8 cellular contexts compared by ENCODE assay signal in the genomic region with DNA sequence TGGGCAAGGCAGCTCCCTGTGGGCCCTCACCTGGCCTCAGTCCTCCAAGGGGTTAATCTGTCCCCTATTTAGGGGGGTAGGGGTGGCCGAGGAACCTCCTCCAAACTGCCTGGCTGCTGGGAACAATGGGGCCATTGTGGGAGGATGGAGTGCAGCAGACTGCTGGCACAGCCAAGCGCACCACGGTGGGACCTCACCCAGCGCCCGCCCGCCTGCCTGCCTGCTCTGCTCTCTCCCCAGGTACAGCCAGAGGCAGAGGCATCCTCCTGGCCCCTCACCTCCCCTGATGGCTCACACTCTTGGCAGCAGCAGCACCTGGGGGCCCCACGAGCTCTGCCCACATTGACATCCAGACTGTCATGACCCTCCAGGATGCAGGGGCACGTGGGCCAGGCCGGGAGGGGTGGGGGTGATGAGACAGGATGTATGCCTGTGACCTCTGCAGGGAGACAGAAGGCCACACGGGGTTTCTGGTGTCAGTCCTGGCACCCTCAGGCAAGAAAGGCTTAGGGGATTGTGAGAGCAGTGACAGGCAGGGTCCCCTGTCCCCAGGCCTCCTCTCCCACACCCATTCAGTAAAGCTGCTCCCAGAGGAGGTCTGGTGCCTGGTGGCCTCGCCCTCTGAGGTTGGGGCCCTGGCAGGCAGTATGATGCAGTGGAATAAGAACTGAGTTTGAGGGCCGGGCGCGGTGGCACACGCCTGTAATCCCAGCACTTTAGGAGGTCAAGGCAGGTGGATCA. TPM values are rescaled to one million over a fixed set of nuclear protein-coding genes. Genes with fewer than 3 reads are reported as not detected.
A peak's percentile ranks its signal among the peaks of the same experiment; 100 is the strongest.
DNase-seq lines count a peak whose midpoint lies in the region; ATAC-seq and TF ChIP-seq lines count a peak whose summit lies in the region.

No MANE protein-coding gene starts in this region.

- H3K9me2 ChIP-seq in SU-DHL-6 (replicated peaks; ENCODE audit: insufficient read depth, low read length): no peaks in the 10 kb centered on the region

- no peaks in the 10 kb centered on the region for H4K20me1 ChIP-seq in SU-DHL-6 (ENCODE audit: low read depth, low read length)

- peak overlapping the region; percentile 34 for H3K9ac ChIP-seq in SU-DHL-6 (ENCODE audit: low read length)

- peak; percentile 48 for DNase-seq in H4 (ENCODE audit: low spot score)
- no peak for DNase-seq in mesothelial cell of epicardium (ENCODE audit: low spot score in 2 of 2, unreplicated experiment in 2 of 2)
- DNase-seq in thoracic aorta (ENCODE audit: low spot score): no peak
- DNase-seq in lower leg skin (ENCODE audit: low spot score in 2 of 2): no peak

- intact Hi-C loops in lower leg skin (cut with DNase I; ENCODE audit: low total_unique reads): no loop called here

- 16 to 19% methylated on average over 12 to 13 of the region's 15 CpGs for WGBS in lower leg skin, 2 donors

- no peaks in the 10 kb centered on the region for H3K27me3 Mint-ChIP-seq in brain
- no peaks in the 10 kb centered on the region for H3K27me3 Mint-ChIP-seq in mesothelial cell of epicardium (ENCODE audit: low read depth)

- no peak overlapping the region for H3K4me3 ChIP-seq in SU-DHL-6 (ENCODE audit: insufficient read depth, low read length, poor library complexity, severe bottlenecking)
- H3K4me3 ChIP-seq in thoracic aorta: peak overlapping the region; percentile 76
- no peak overlapping the region for H3K4me3 ChIP-seq in lower leg skin (ENCODE audit: low read depth, poor library complexity, severe bottlenecking)

- TF ChIP-seq CTCF in SU-DHL-6 (IDR thresholded peaks at IDR 0.05; ENCODE audit: insufficient read depth, low read length, poor library complexity, severe bottlenecking): no peak
- no peak for TF ChIP-seq CTCF in brain (conservative IDR thresholded peaks at IDR 0.05)
- no peak for TF ChIP-seq CTCF in mesothelial cell of epicardium (IDR thresholded peaks at IDR 0.05; ENCODE audit: unreplicated experiment)
- TF ChIP-seq CTCF in thoracic aorta (IDR thresholded peaks at IDR 0.05): no peak
- TF ChIP-seq CTCF in lower leg skin (IDR thresholded peaks at IDR 0.05): no peak

- no peak for TF ChIP-seq POLR2A in lower leg skin (IDR thresholded peaks at IDR 0.05)

- peaks cover 83 to 95% of the 10 kb centered on the region in 2 donors for H3K4me1 ChIP-seq in thoracic aorta (ENCODE audit: control insufficient read depth in 1 of 2, low read depth in 2 of 2)

- H3K4me1 Mint-ChIP-seq in brain: peaks cover 92% of the 10 kb centered on the region
- H3K4me1 Mint-ChIP-seq in mesothelial cell of epicardium: peaks cover 84% of the 10 kb centered on the region

- no peaks in the 10 kb centered on the region for H3K36me3 Mint-ChIP-seq in brain
- no peaks in the 10 kb centered on the region for H3K36me3 Mint-ChIP-seq in mesothelial cell of epicardium

- H3K27ac ChIP-seq in SU-DHL-6 (ENCODE audit: low read depth, low read length) (peak overlapping the region; percentile 80), thoracic aorta (peak overlapping the region; percentile 95 to 96)

- H3K27ac Mint-ChIP-seq in brain (peak overlapping the region; percentile 78 to 97 (median 94)), mesothelial cell of epicardium (peak overlapping the region; percentile 98)

- H3K9me3 ChIP-seq in SU-DHL-6 (ENCODE audit: insufficient read depth, low read length) (no peaks in the 10 kb centered on the region), thoracic aorta (no peaks in the 10 kb centered on the region)

- no peaks in the 10 kb centered on the region for H3K79me2 ChIP-seq in SU-DHL-6 (ENCODE audit: insufficient read depth, low read length)

- H3K9me3 Mint-ChIP-seq in brain (no peaks in the 10 kb centered on the region), mesothelial cell of epicardium (no peaks in the 10 kb centered on the region)

- H3K27me3 ChIP-seq in SU-DHL-6 (ENCODE audit: low read length) (no peaks in the 10 kb centered on the region), thoracic aorta (replicated peaks; ENCODE audit: insufficient read depth) (no peaks in the 10 kb centered on the region)

- peak overlapping the region; percentile 35 for H3K4me2 ChIP-seq in SU-DHL-6 (ENCODE audit: low read depth, low read length, poor library complexity, severe bottlenecking)

- peaks cover 8% of the 10 kb centered on the region for H3F3A ChIP-seq in SU-DHL-6 (ENCODE audit: insufficient read depth)

- ATAC-seq in thoracic aorta (ENCODE audit: insufficient number of reproducible peaks, low FRiP score, low read depth) (no peak), GM19351 (IDR thresholded peaks at IDR 0.05; ENCODE audit: unreplicated experiment) (no peak), GM19452 (IDR thresholded peaks at IDR 0.05; ENCODE audit: unreplicated experiment) (no peak)

- H3K4me3 Mint-ChIP-seq in brain (peak overlapping the region; percentile 53 to 96 (median 60)), mesothelial cell of epicardium (peak overlapping the region; percentile 15)

- H2AFZ ChIP-seq in SU-DHL-6 (ENCODE audit: low read depth, low read length, severe bottlenecking): peak overlapping the region; percentile 46

- H3K36me3 ChIP-seq in SU-DHL-6 (ENCODE audit: low read length): no peaks in the 10 kb centered on the region
- H3K36me3 ChIP-seq in thoracic aorta: no peaks in the 10 kb centered on the region

RNA-seq across cellular contexts. Expression of gene BCL9L, which starts 11.4 kb away (rescaled TPM):
- total RNA-seq in H4 (2014; rRNA removed; shearing (Covaris generic)): 3.3 and 7.5 TPM in 2 replicates
- 13.5 TPM for polyA plus RNA-seq in brain (ENCODE audit: insufficient read depth, low read depth, low replicate concordance)
- 88.6 to 92.4 TPM (median 91.7 TPM) in 3 replicates for total RNA-seq in mesothelial cell of epicardium
- 10 to 100 TPM; 28.6 to 68.8 TPM for total RNA-seq in thoracic aorta
- 10 to 100 TPM; 34.5 to 59.4 (median 45.8) TPM for total RNA-seq in lower leg skin

RNA-seq across cellular contexts. Expression of gene CXCR5, which starts 30.7 kb away (rescaled TPM):
- total RNA-seq in H4 (2014; rRNA removed; shearing (Covaris generic)): not detected in 2 replicates
- 0.07 TPM for polyA plus RNA-seq in brain (ENCODE audit: insufficient read depth, low read depth, low replicate concordance)
- total RNA-seq in mesothelial cell of epicardium (not detected in 3 replicates), thoracic aorta (not detected), lower leg skin (not detected)

RNA-seq across cellular contexts. Expression of gene UPK2, which starts 41.8 kb away (rescaled TPM):
- not detected in 2 replicates for total RNA-seq in H4 (2014; rRNA removed; shearing (Covaris generic))
- polyA plus RNA-seq in brain (ENCODE audit: insufficient read depth, low read depth, low replicate concordance): 3.0 TPM
- total RNA-seq in mesothelial cell of epicardium: 2.2 to 3.0 TPM (median 2.7 TPM) in 3 replicates
- not detected for total RNA-seq in thoracic aorta
- total RNA-seq in lower leg skin: not detected

RNA-seq across cellular contexts. Expression of gene FOXR1, which starts 57.2 kb away (rescaled TPM):
- not detected in 2 replicates for total RNA-seq in H4 (2014; rRNA removed; shearing (Covaris generic))
- polyA plus RNA-seq in brain (ENCODE audit: insufficient read depth, low read depth, low replicate concordance): 0.37 TPM
- total RNA-seq in mesothelial cell of epicardium: not detected in 3 replicates
- total RNA-seq in thoracic aorta: not detected
- not detected for total RNA-seq in lower leg skin
